In the genomic region with DNA sequence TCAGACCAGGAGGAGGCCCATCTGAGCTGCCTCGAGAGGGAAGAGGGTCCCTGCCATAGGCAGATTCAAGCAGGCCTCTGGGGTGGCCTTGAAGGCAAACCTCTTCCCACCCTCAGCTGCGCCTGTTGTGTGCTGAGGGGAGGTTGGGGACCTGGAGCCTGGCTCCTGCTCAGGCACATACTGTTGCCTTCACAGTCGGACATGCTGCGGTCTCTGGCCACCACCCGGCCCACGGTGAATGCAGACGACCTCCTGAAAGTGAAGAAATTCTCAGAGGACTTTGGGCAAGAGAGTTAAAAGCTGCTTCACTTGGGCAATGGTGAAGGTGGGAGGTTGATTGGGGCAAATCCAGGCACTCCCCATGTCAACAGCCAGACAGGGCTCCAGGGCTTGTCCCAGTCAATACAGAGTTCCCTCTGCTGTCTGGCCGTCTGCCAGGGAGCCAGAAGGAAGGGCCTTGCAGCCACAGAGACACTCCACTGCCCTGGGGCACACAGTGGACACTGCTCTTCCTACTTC, we compare ENCODE assay signal across 10 cellular contexts. TPM values are rescaled to one million over a fixed set of nuclear protein-coding genes. Genes with fewer than 3 reads are reported as not detected.
DNase-seq lines count a peak whose midpoint lies in the region; ATAC-seq and TF ChIP-seq lines count a peak whose summit lies in the region.
"Had no signal": no experiment of that assay in that cellular context is flagged by ENCODE, and none has a peak within 500 bp of the region (broad histone marks: within the 10 kb centered on the region; RNA-seq: fewer than 3 reads in every experiment).

No MANE protein-coding gene starts in this region.

- no peak overlapping the region for H3K9ac ChIP-seq in colonic mucosa (ENCODE audit: low read depth in 2 of 2, low read length in 2 of 2)

- intact Hi-C loops in Right ventricle myocardium inferior (cut with DNase I) = no loop called here
- intact Hi-C loops in cardiac septum (cut with DNase I) = no loop called here
- intact Hi-C loops in colonic mucosa (cut with DNase I) = no loop called here

- H3K27ac ChIP-seq in colonic mucosa = no peak overlapping the region

- no peaks in the 10 kb centered on the region for H3K9me3 ChIP-seq in colonic mucosa

- peaks cover 28% of the 10 kb centered on the region for H3K36me3 ChIP-seq in colonic mucosa

- no peak for TF ChIP-seq CTCF in colonic mucosa (IDR thresholded peaks at IDR 0.05)

- peaks cover 31% of the 10 kb centered on the region for H3K4me1 ChIP-seq in colonic mucosa

- no peaks in the 10 kb centered on the region for H3K27me3 ChIP-seq in colonic mucosa

- H3K4me3 ChIP-seq in colonic mucosa = no peak overlapping the region

- ATAC-seq in Right ventricle myocardium inferior = peak; percentile 59
- no peak for ATAC-seq in HG03045 (IDR thresholded peaks at IDR 0.05; ENCODE audit: unreplicated experiment)
- no peak for ATAC-seq in GM18517 (IDR thresholded peaks at IDR 0.05; ENCODE audit: unreplicated experiment)

- DNase-seq in Right ventricle myocardium inferior (ENCODE audit: missing footprints) (peak; percentile 86), cardiac septum (ENCODE audit: low spot score) (no peak), colonic mucosa (peak; percentile 69), myocyte (ENCODE audit: low read depth) (peak; percentile 60), COLO829 (ENCODE audit: low spot score) (no peak), NOMO-1 treated with DMSO at 0.1 percent for 48 hours (lab: John Stamatoyannopoulos, UW; ENCODE audit: unreplicated experiment) (no peak)
- DNase-seq: CD4-positive, alpha-beta T cell; NCI-H146 had no signal

RNA-seq across cellular contexts. Expression of a gene that starts 6.3 kb away (rescaled TPM):
- total RNA-seq in Right ventricle myocardium inferior (5.2 TPM), cardiac septum (5.7 TPM), colonic mucosa (10 to 100 TPM; 13.2 to 35.1 TPM), myocyte (34.2 and 53.8 TPM in 2 replicates)
- 14.9 TPM for polyA plus RNA-seq in myocyte (2012)

RNA-seq across cellular contexts. Expression of a gene that starts 12.9 kb away (rescaled TPM):
- total RNA-seq in Right ventricle myocardium inferior (29.6 TPM), cardiac septum (27.1 TPM), colonic mucosa (10 to 100 TPM; 32.0 to 33.6 TPM), myocyte (32.8 and 33.7 TPM in 2 replicates)
- polyA plus RNA-seq in myocyte (2012) = 47.4 TPM

RNA-seq across cellular contexts. Expression of a gene that starts 15.3 kb away (rescaled TPM):
- 19.6 TPM for total RNA-seq in Right ventricle myocardium inferior
- 21.6 TPM for total RNA-seq in cardiac septum
- total RNA-seq in colonic mucosa = 10 to 100 TPM; 28.4 to 44.5 TPM
- total RNA-seq in myocyte = 55.0 and 68.6 TPM in 2 replicates
- polyA plus RNA-seq in myocyte (2012) = 35.4 TPM

RNA-seq across cellular contexts. Expression of a gene that starts 15.5 kb away (rescaled TPM):
- total RNA-seq in Right ventricle myocardium inferior (9.6 TPM), cardiac septum (10.6 TPM), colonic mucosa (10 to 100 TPM; 22.0 to 23.7 TPM), myocyte (20.5 and 22.9 TPM in 2 replicates)
- 19.7 TPM for polyA plus RNA-seq in myocyte (2012)

RNA-seq across cellular contexts. Expression of a gene that starts 27.5 kb away (rescaled TPM):
- not detected for total RNA-seq in Right ventricle myocardium inferior
- 0.38 TPM for total RNA-seq in cardiac septum
- 1 to 10 TPM; 3.6 to 6.0 TPM for total RNA-seq in colonic mucosa
- 0.36 TPM in 1 of 2 replicates, not detected in the other for total RNA-seq in myocyte
- 0.74 TPM for polyA plus RNA-seq in myocyte (2012)

Comparison
In these comparisons a context has a peak if more than half of its experiments do, and no peak if none do; other contexts are left out.
1. DNase-seq: peak in Right ventricle myocardium inferior (single experiment), colonic mucosa (single experiment) and myocyte (single experiment); none in cardiac septum (single experiment), COLO829 (single experiment) and NOMO-1 treated with DMSO at 0.1 percent for 48 hours (single experiment).